ENCODE assay signal across 8 cellular contexts in the genomic region with DNA sequence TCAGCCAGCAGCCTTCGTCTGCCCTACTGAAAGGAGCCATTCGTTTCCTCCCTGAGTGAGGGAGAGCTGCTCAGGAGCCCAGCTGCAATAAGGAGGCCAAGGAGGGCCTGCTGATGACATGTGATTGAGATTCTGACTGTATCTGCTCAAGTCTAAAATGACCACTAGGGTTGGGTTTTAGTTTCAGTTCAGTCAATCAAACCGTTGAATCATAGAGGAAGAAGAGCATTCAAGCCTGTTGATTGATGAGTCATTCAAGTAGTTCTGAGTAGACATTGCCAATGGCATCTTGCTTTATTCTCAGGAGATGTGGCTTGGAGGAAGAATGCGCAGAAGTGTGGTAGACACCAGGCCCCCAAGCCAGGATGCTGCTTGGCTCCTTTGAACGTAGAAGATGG. TPM values are rescaled to one million over a fixed set of nuclear protein-coding genes. Genes with fewer than 3 reads are reported as not detected.
DNase-seq lines count a peak whose midpoint lies in the region; ATAC-seq lines count a peak whose summit lies in the region.

No MANE protein-coding gene starts in this region.

- H3K27ac ChIP-seq in BLaER1 treated with 17β-estradiol and CSF1 and Interleukin-3, amounts not matched to agents 10 nM and 100 nM = peak overlapping the region in 9 of 11 experiments; percentile 32 to 78 (median 53); a peak in 17 of 22 replicates
- H3K27ac ChIP-seq in CD8-positive, alpha-beta memory T cell (ENCODE audit: low read depth, low read length) = no peak overlapping the region
- H3K27ac ChIP-seq in effector memory CD4-positive, alpha-beta T cell (ENCODE audit: insufficient read depth, low read length, poor library complexity, severe bottlenecking) = no peak overlapping the region

- peak overlapping the region; percentile 53 to 88 (median 80) for H3K4me2 ChIP-seq in BLaER1 treated with 17β-estradiol and CSF1 and Interleukin-3, amounts not matched to agents 10 nM and 100 nM

- peaks cover 11% of the 10 kb centered on the region for H3K27me3 Mint-ChIP-seq in activated CD8-positive, alpha-beta T cell treated with anti-CD3 and anti-CD28 coated beads, Interleukin-2, amount 10 ng/mL, durations not matched to agents 7 days and 5 days (ENCODE audit: low read depth)
- peaks cover 0 to 5% of the 10 kb centered on the region in 2 donors for H3K27me3 Mint-ChIP-seq in CD8-positive, alpha-beta memory T cell

- H3K27me3 ChIP-seq in BLaER1 treated with 17β-estradiol and CSF1 and Interleukin-3, amounts not matched to agents 10 nM and 100 nM = no peaks in the 10 kb centered on the region
- no peaks in the 10 kb centered on the region for H3K27me3 ChIP-seq in CD8-positive, alpha-beta memory T cell (ENCODE audit: insufficient read depth, low read length, poor library complexity, severe bottlenecking)
- H3K27me3 ChIP-seq in effector memory CD4-positive, alpha-beta T cell (replicated peaks; ENCODE audit: control insufficient read depth, insufficient read depth, low read length, poor library complexity, severe bottlenecking) = no peaks in the 10 kb centered on the region

- H3K4me1 ChIP-seq in BLaER1 treated with 17β-estradiol and CSF1 and Interleukin-3, amounts not matched to agents 10 nM and 100 nM = peaks cover 25 to 36% (median 30%) of the 10 kb centered on the region in 10 experiments
- H3K4me1 ChIP-seq in CD8-positive, alpha-beta memory T cell (ENCODE audit: insufficient read depth, low read length) = no peaks in the 10 kb centered on the region
- H3K4me1 ChIP-seq in effector memory CD4-positive, alpha-beta T cell (ENCODE audit: control insufficient read depth, insufficient read depth, low read length, poor library complexity, severe bottlenecking) = no peaks in the 10 kb centered on the region

- peak overlapping the region in 4 of 11 experiments; percentile 15 to 53 (median 33); a peak in 5 of 22 replicates for H3K9ac ChIP-seq in BLaER1 treated with 17β-estradiol and CSF1 and Interleukin-3, amounts not matched to agents 10 nM and 100 nM

- no peaks in the 10 kb centered on the region for H4K20me1 ChIP-seq in BLaER1 treated with 17β-estradiol and CSF1 and Interleukin-3, amounts not matched to agents 10 nM and 100 nM

- 0 out of 22 replicates have a peak, but pooled peaks cover 0 to 10% (median 0%) of the 10 kb centered on the region in 11 experiments for H3K9me3 ChIP-seq in BLaER1 treated with 17β-estradiol and CSF1 and Interleukin-3, amounts not matched to agents 10 nM and 100 nM (replicated peaks in 1 of 11)
- H3K9me3 ChIP-seq in CD8-positive, alpha-beta memory T cell (ENCODE audit: low read length) = no peaks in the 10 kb centered on the region
- no peaks in the 10 kb centered on the region for H3K9me3 ChIP-seq in effector memory CD4-positive, alpha-beta T cell (ENCODE audit: control insufficient read depth, low read length)

- H3K36me3 ChIP-seq in BLaER1 treated with 17β-estradiol and CSF1 and Interleukin-3, amounts not matched to agents 10 nM and 100 nM = no peaks in the 10 kb centered on the region
- no peaks in the 10 kb centered on the region for H3K36me3 ChIP-seq in CD8-positive, alpha-beta memory T cell (ENCODE audit: insufficient read depth, low read length)
- no peaks in the 10 kb centered on the region for H3K36me3 ChIP-seq in effector memory CD4-positive, alpha-beta T cell (ENCODE audit: control insufficient read depth, insufficient read depth, low read length)

- no peak overlapping the region for H3K4me3 ChIP-seq in BLaER1 treated with 17β-estradiol and CSF1 and Interleukin-3, amounts not matched to agents 10 nM and 100 nM
- H3K4me3 ChIP-seq in CD8-positive, alpha-beta memory T cell (ENCODE audit: low read length) = no peak overlapping the region
- no peak overlapping the region for H3K4me3 ChIP-seq in effector memory CD4-positive, alpha-beta T cell (ENCODE audit: insufficient read depth, low read depth, low read length, poor library complexity, severe bottlenecking)

- H3K27ac Mint-ChIP-seq in activated CD8-positive, alpha-beta T cell treated with anti-CD3 and anti-CD28 coated beads, Interleukin-2, amount 10 ng/mL, durations not matched to agents 7 days and 5 days = peak overlapping the region; percentile 35
- peak overlapping the region in 1 of 8 donors; percentile 14 for H3K27ac Mint-ChIP-seq in CD8-positive, alpha-beta memory T cell

- POLR2A ChIA-PET in activated CD8-positive, alpha-beta T cell treated with anti-CD3 and anti-CD28 coated beads, Interleukin-2, amount 10 ng/mL, durations not matched to agents 7 days and 5 days (lab: Charles Lee) = no interaction called here
- POLR2A ChIA-PET in CD8-positive, alpha-beta memory T cell (lab: Charles Lee) = no interaction called here

- H3K9me3 Mint-ChIP-seq in activated CD8-positive, alpha-beta T cell treated with anti-CD3 and anti-CD28 coated beads, Interleukin-2, amount 10 ng/mL, durations not matched to agents 7 days and 5 days (ENCODE audit: insufficient read depth) = no peaks in the 10 kb centered on the region
- H3K9me3 Mint-ChIP-seq in CD8-positive, alpha-beta memory T cell = no peaks in the 10 kb centered on the region

- DNase-seq in activated CD8-positive, alpha-beta T cell treated with anti-CD3 and anti-CD28 coated beads, Interleukin-2, amount 10 ng/mL, durations not matched to agents 7 days and 5 days = no peak
- no peak for DNase-seq in CD8-positive, alpha-beta memory T cell
- DNase-seq in left lobe of liver (ENCODE audit: low spot score) = no peak
- no peak for DNase-seq in activated naive CD4-positive, alpha-beta T cell treated with anti-CD3 and anti-CD28 coated beads, Interleukin-2, amount 50 U/mL, for 16 hours
- no peak for DNase-seq in effector memory CD4-positive, alpha-beta T cell

- CTCF ChIA-PET in activated CD8-positive, alpha-beta T cell treated with anti-CD3 and anti-CD28 coated beads, Interleukin-2, amount 10 ng/mL, durations not matched to agents 7 days and 5 days (lab: Charles Lee) = interaction anchor here (1.1 to 1.5 kb wide), 3 partner anchors 10 to 229 kb away, joined by 3 to 8 read pairs (median 4); no protein-coding TSS in a partner anchor
- CTCF ChIA-PET in CD8-positive, alpha-beta memory T cell (lab: Charles Lee) = interaction anchor here (0.9 to 1.5 kb wide), 2 partner anchors 10 to 19 kb away, joined by 3 to 4 read pairs; no protein-coding TSS in a partner anchor

- H3K4me1 Mint-ChIP-seq in activated CD8-positive, alpha-beta T cell treated with anti-CD3 and anti-CD28 coated beads, Interleukin-2, amount 10 ng/mL, durations not matched to agents 7 days and 5 days (ENCODE audit: low read depth) = peaks cover 20% of the 10 kb centered on the region
- H3K4me1 Mint-ChIP-seq in CD8-positive, alpha-beta memory T cell = peaks cover 11 to 13% (median 12%) of the 10 kb centered on the region in 3 donors

- peaks cover 3% of the 10 kb centered on the region for H3K36me3 Mint-ChIP-seq in activated CD8-positive, alpha-beta T cell treated with anti-CD3 and anti-CD28 coated beads, Interleukin-2, amount 10 ng/mL, durations not matched to agents 7 days and 5 days (ENCODE audit: low read depth)
- H3K36me3 Mint-ChIP-seq in CD8-positive, alpha-beta memory T cell = no peaks in the 10 kb centered on the region

- peak; percentile 84 for ATAC-seq in GM19025 (IDR thresholded peaks at IDR 0.05; ENCODE audit: low read depth, unreplicated experiment)
- peak; percentile 93 for ATAC-seq in HG03175 (IDR thresholded peaks at IDR 0.05; ENCODE audit: unreplicated experiment)
- ATAC-seq in activated CD8-positive, alpha-beta T cell treated with anti-CD3 and anti-CD28 coated beads, Interleukin-2, amount 10 ng/mL, durations not matched to agents 7 days and 5 days = peak; percentile 78
- ATAC-seq in left lobe of liver = no peak

- H3K4me3 Mint-ChIP-seq in activated CD8-positive, alpha-beta T cell treated with anti-CD3 and anti-CD28 coated beads, Interleukin-2, amount 10 ng/mL, durations not matched to agents 7 days and 5 days = no peak overlapping the region
- peak overlapping the region in 3 of 7 donors; percentile 27 to 53 (median 49) for H3K4me3 Mint-ChIP-seq in CD8-positive, alpha-beta memory T cell

RNA-seq across cellular contexts. Expression of gene BCL2L11, which starts 19.9 kb away (rescaled TPM):
- total RNA-seq in activated CD8-positive, alpha-beta T cell treated with anti-CD3 and anti-CD28 coated beads, Interleukin-2, amount 10 ng/mL, durations not matched to agents 7 days and 5 days = 10 to 100 TPM; 11.7 to 16.5 TPM
- 10 to 100 TPM; 36.6 to 40.6 TPM for total RNA-seq in CD8-positive, alpha-beta memory T cell
- 13.8 TPM for polyA plus RNA-seq in CD8-positive, alpha-beta memory T cell
- 9.1 TPM for total RNA-seq in left lobe of liver

Comparison
In these comparisons a context has a peak if more than half of its experiments do, and no peak if none do; other contexts are left out.
1. H3K27ac ChIP-seq: peak in BLaER1 treated with 17β-estradiol and CSF1 and Interleukin-3, amounts not matched to agents 10 nM and 100 nM (9 of 11); none in CD8-positive, alpha-beta memory T cell (single experiment) and effector memory CD4-positive, alpha-beta T cell (single experiment).